Comparison of ENCODE assay signal across 12 cellular contexts in genomic region chr11:68998390-68998911, GRCh38. TPM values are rescaled to one million over a fixed set of nuclear protein-coding genes. Genes with fewer than 3 reads are reported as not detected.
DNase-seq lines count a peak whose midpoint lies in the region; ATAC-seq, FAIRE-seq and TF ChIP-seq lines count a peak whose summit lies in the region.
"Had no signal": no experiment of that assay in that cellular context is flagged by ENCODE, and none has a peak within 500 bp of the region (broad histone marks: within the 10 kb centered on the region; RNA-seq: fewer than 3 reads in every experiment).

No MANE protein-coding gene starts in this region.

- H3K9me3 ChIP-seq in esophagus muscularis mucosa (no peaks in the 10 kb centered on the region), sigmoid colon (no peaks in the 10 kb centered on the region)

- TF ChIP-seq CTCF in esophagus muscularis mucosa (IDR thresholded peaks at IDR 0.05) (no peak), sigmoid colon (IDR thresholded peaks at IDR 0.05) (no peak)

- peak; percentile 49 for DNase-seq in HT-29 (ENCODE audit: low spot score)
- DNase-seq in NCI-H69 (lab: John Stamatoyannopoulos, UW), result peak; percentile 94
- no peak for DNase-seq in esophagus muscularis mucosa (ENCODE audit: extremely low spot score)
- DNase-seq in sigmoid colon, result peak; percentile 85
- no peak for DNase-seq in effector CD8-positive, alpha-beta T cell (lab: John Stamatoyannopoulos, UW)
- no peak for DNase-seq in H54 (ENCODE audit: insufficient read length, low spot score)
- DNase-seq in stimulated activated CD4-positive, alpha-beta T cell treated with anti-CD3 and anti-CD28 coated beads, Interleukin-1b, Interleukin-23, amount 100 ng/mL, for 48 hours, result no peak
- DNase-seq: activated CD4-positive, alpha-beta T cell treated with anti-CD3 and anti-CD28 coated beads, Interleukin-2, amount 50 U/mL, for 1 hour had no signal

- H3K27me3 ChIP-seq in esophagus muscularis mucosa, result no peaks in the 10 kb centered on the region
- no peaks in the 10 kb centered on the region for H3K27me3 ChIP-seq in sigmoid colon

- ATAC-seq in GM18502 (IDR thresholded peaks at IDR 0.05; ENCODE audit: poor library complexity, unreplicated experiment), result no peak

- H3K4me1 ChIP-seq in esophagus muscularis mucosa (peaks cover 38 to 63% (median 61%) of the 10 kb centered on the region in 4 donors), sigmoid colon (peaks cover 0 to 60% (median 58%) of the 10 kb centered on the region in 4 donors)

- FAIRE-seq in H54 (lab: Jason Lieb, UNC), result no peak

- H3K36me3 ChIP-seq in esophagus muscularis mucosa, result peaks cover 0 to 6% (median 3%) of the 10 kb centered on the region in 4 donors
- peaks cover 0 to 3% (median 0%) of the 10 kb centered on the region in 4 donors for H3K36me3 ChIP-seq in sigmoid colon

- no peak for TF ChIP-seq EP300 in esophagus muscularis mucosa (IDR thresholded peaks at IDR 0.05)
- no peak for TF ChIP-seq EP300 in sigmoid colon (IDR thresholded peaks at IDR 0.05)

- intact Hi-C loops in esophagus muscularis mucosa (cut with DNase I) (loop anchor here (5.0 kb wide), 1 partner anchor 36 kb away; no protein-coding TSS in a partner anchor), sigmoid colon (cut with DNase I) (loop anchor here (2.0 kb wide), 1 partner anchor 42 kb away; no protein-coding TSS in a partner anchor)

- H3K27ac ChIP-seq in esophagus muscularis mucosa (replicated peaks in 1 of 4), result peak overlapping the region; percentile 95 to 99 (median 97)
- peak overlapping the region; percentile 91 to 100 (median 98) for H3K27ac ChIP-seq in sigmoid colon

- H3K4me3 ChIP-seq in esophagus muscularis mucosa (no peak overlapping the region), sigmoid colon (no peak overlapping the region)

- 29% methylated on average over 11 of the region's 13 CpGs for WGBS in esophagus muscularis mucosa
- WGBS in sigmoid colon, 2 donors, result 35 to 43% methylated on average over 13 of the region's 13 CpGs

- TF ChIP-seq POLR2A in esophagus muscularis mucosa (IDR thresholded peaks at IDR 0.05; ENCODE audit: low read depth) (no peak), sigmoid colon (IDR thresholded peaks at IDR 0.05) (no peak), H54 (IDR thresholded peaks at IDR 0.05; ENCODE audit: low read depth, low read length) (no peak)

RNA-seq across cellular contexts. Expression of gene MRGPRF, which starts 14.6 kb away (rescaled TPM):
- total RNA-seq in HT-29 (2014; rRNA removed; shearing (Covaris generic)), result 0.05 TPM in 2 replicates
- 100 to 1,000 TPM in 3 of 4 donors, 10 to 100 TPM in 1; 77.9 to 206 (median 126) TPM for total RNA-seq in esophagus muscularis mucosa
- total RNA-seq in sigmoid colon, result 100 to 1,000 TPM; 118 to 263 (median 138) TPM
- polyA plus RNA-seq in sigmoid colon, result 10 to 100 TPM in 1 of 3 donors, 1 to 10 TPM in 2; 1.8 to 18.7 (median 4.2) TPM
- total RNA-seq: pulmonary artery endothelial cell had no signal

RNA-seq across cellular contexts. Expression of gene MRGPRD, which starts 17.7 kb away (rescaled TPM):
- not detected in 2 replicates for total RNA-seq in HT-29 (2014; rRNA removed; shearing (Covaris generic))
- total RNA-seq in esophagus muscularis mucosa (1 to 10 TPM in 1 of 4 donors, under 1 TPM in 2, not detected in 1; 0.32 to 2.5 (median 0.66) TPM), sigmoid colon (1 to 10 TPM in 3 of 4 donors, not detected in 1; 1.9 to 2.2 (median 2.1) TPM)
- polyA plus RNA-seq in sigmoid colon, result not detected
- total RNA-seq: epithelial cell of proximal tubule, pulmonary artery endothelial cell, urinary bladder had no signal

RNA-seq across cellular contexts. Expression of gene TPCN2, which starts 50.3 kb away (rescaled TPM):
- 21.9 and 25.1 TPM in 2 replicates for total RNA-seq in HT-29 (2014; rRNA removed; shearing (Covaris generic))
- total RNA-seq in esophagus muscularis mucosa (10 to 100 TPM; 18.7 to 34.5 (median 24.7) TPM), sigmoid colon (10 to 100 TPM; 17.5 to 43.5 (median 25.3) TPM)
- polyA plus RNA-seq in sigmoid colon, result 10 to 100 TPM in 1 of 3 donors, 1 to 10 TPM in 2; 1.6 to 14.4 (median 1.8) TPM

Comparison
In these comparisons a context has a peak if more than half of its experiments do, and no peak if none do; other contexts are left out.
1. DNase-seq: peak in HT-29 (single experiment), NCI-H69 (single experiment) and sigmoid colon (single experiment); none in esophagus muscularis mucosa (single experiment), effector CD8-positive, alpha-beta T cell (single experiment), H54 (single experiment) and stimulated activated CD4-positive, alpha-beta T cell treated with anti-CD3 and anti-CD28 coated beads, Interleukin-1b, Interleukin-23, amount 100 ng/mL, for 48 hours (single experiment).
2. RNA of gene MRGPRF, which starts 14.6 kb away (total RNA-seq): 118 to 263 TPM in sigmoid colon and 77.9 to 206 TPM in esophagus muscularis mucosa; 0.05 TPM in HT-29; every median in the first group is over 10 times any median in the second.